16 cellular contexts compared by ENCODE assay signal in the genomic region with DNA sequence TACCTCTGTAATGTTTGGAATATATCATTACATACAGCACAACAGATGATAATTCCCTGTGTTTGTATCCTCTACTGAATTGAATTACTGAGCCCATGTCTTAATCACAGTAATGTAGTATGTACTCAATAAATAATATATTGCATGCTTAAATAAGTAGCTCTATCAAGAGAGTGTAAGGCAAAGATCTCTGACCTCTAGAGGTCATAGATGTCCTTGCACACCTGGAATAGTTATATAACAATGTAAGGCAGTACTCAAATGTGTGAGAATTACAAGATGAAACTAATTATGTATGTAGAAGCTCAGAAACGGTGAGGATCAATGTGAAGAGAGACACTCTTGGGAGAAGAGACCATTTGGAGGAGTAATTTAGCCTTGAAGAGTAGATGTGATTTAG. TPM values are rescaled to one million over a fixed set of nuclear protein-coding genes. Genes with fewer than 3 reads are reported as not detected.
A peak's percentile ranks its signal among the peaks of the same experiment; 100 is the strongest.
DNase-seq lines count a peak whose midpoint lies in the region; ATAC-seq and TF ChIP-seq lines count a peak whose summit lies in the region.
"Had no signal": no experiment of that assay in that cellular context is flagged by ENCODE, and none has a peak within 500 bp of the region (broad histone marks: within the 10 kb centered on the region; RNA-seq: fewer than 3 reads in every experiment).

No MANE protein-coding gene starts in this region.

- H3K36me3 ChIP-seq in CD8-positive, alpha-beta T cell (ENCODE audit: insufficient read depth, low read length), result peaks cover 60% of the 10 kb centered on the region

- H3K4me3 ChIP-seq in CD8-positive, alpha-beta T cell (ENCODE audit: low read depth, low read length), result no peak overlapping the region

- intact Hi-C loops in CD8-positive, alpha-beta T cell (cut with DNase I, micrococcal nuclease), result loop anchor here (10.0 kb wide), 2 partner anchors 139 to 179 kb away; no protein-coding TSS in a partner anchor

- no peaks in the 10 kb centered on the region for H3K27me3 ChIP-seq in CD8-positive, alpha-beta T cell (ENCODE audit: insufficient read depth, low read length)

- H3K9me3 ChIP-seq in CD8-positive, alpha-beta T cell (ENCODE audit: low read length), result no peaks in the 10 kb centered on the region

- H3K9me3 Mint-ChIP-seq in CD8-positive, alpha-beta T cell, result no peaks in the 10 kb centered on the region
- no peaks in the 10 kb centered on the region for H3K9me3 Mint-ChIP-seq in memory B cell

- CTCF ChIA-PET in CD8-positive, alpha-beta T cell (lab: Charles Lee), result interaction anchor here (1.0 to 1.5 kb wide), 3 partner anchors 12 to 35 kb away, joined by 3 to 5 read pairs (median 3); no protein-coding TSS in a partner anchor

- H3K4me1 Mint-ChIP-seq in CD8-positive, alpha-beta T cell (ENCODE audit: low read depth), result peaks cover 15% of the 10 kb centered on the region
- H3K4me1 Mint-ChIP-seq in memory B cell, result peaks cover 5% of the 10 kb centered on the region

- TF ChIP-seq CTCF in CD8-positive, alpha-beta T cell (IDR thresholded peaks at IDR 0.05), result no peak
- peak; percentile 4 for TF ChIP-seq CTCF in GM13977 (IDR thresholded peaks at IDR 0.05; ENCODE audit: extremely low read depth, insufficient read depth, missing control alignments)

- H3K36me3 Mint-ChIP-seq in CD8-positive, alpha-beta T cell, result peaks cover 81% of the 10 kb centered on the region
- peaks cover 13% of the 10 kb centered on the region for H3K36me3 Mint-ChIP-seq in memory B cell

- peak; percentile 31 for ATAC-seq in CD8-positive, alpha-beta T cell
- ATAC-seq in memory B cell (ENCODE audit: low read depth), result no peak
- ATAC-seq: HCT116 had no signal

- H3K27ac ChIP-seq in CD8-positive, alpha-beta T cell (ENCODE audit: low read depth, low read length), result no peak overlapping the region

- DNase-seq in CD8-positive, alpha-beta T cell, result no peak
- DNase-seq in GM13977 (ENCODE audit: low spot score) (no peak), OCI-M1 (lab: John Stamatoyannopoulos, UW) (peak; percentile 2), memory B cell (ENCODE audit: low spot score in 2 of 2) (no peak), nucleus accumbens (lab: John Stamatoyannopoulos, UW) (no peak), HCEC 1CT (no peak)
- no peak for DNase-seq in activated CD4-positive, alpha-beta T cell treated with anti-CD3 and anti-CD28 coated beads for 1 hour
- DNase-seq in activated CD8-positive, alpha-beta memory T cell treated with anti-CD3 and anti-CD28 coated beads, Interleukin-2, amount 50 U/mL, for 48 hours, result no peak
- DNase-seq: KBM-7, NCI-H1092, NCI-H2107, NCI-H2227 treated with DMSO at 0.1 percent for 48 hours, NCI-H524, SHP77 treated with DMSO at 0.1 percent for 48 hours had no signal

- H3K27ac Mint-ChIP-seq in CD8-positive, alpha-beta T cell, result peak overlapping the region; percentile 64
- H3K27ac Mint-ChIP-seq in memory B cell, result peak overlapping the region; percentile 45

- no peaks in the 10 kb centered on the region for H3K27me3 Mint-ChIP-seq in CD8-positive, alpha-beta T cell (ENCODE audit: low read depth)
- no peaks in the 10 kb centered on the region for H3K27me3 Mint-ChIP-seq in memory B cell

- in situ Hi-C loops in GM13977 (cut with MboI; ENCODE audit: low pct_unique_long_range_greater_than_20kb, low sequenced_read_pairs, unreplicated experiment), result no loop called here

- H3K4me3 Mint-ChIP-seq in CD8-positive, alpha-beta T cell, result no peak overlapping the region
- peak overlapping the region; percentile 27 for H3K4me3 Mint-ChIP-seq in memory B cell

- POLR2A ChIA-PET in CD8-positive, alpha-beta T cell (lab: Charles Lee), result interaction anchor here (0.7 to 1.5 kb wide), 2 partner anchors 33 to 58 kb away, joined by 3 read pairs; no protein-coding TSS in a partner anchor

- no peaks in the 10 kb centered on the region for H3K4me1 ChIP-seq in CD8-positive, alpha-beta T cell (ENCODE audit: insufficient read depth, low read length)

RNA-seq across cellular contexts. Expression of a gene that starts 14.3 kb away (rescaled TPM):
- total RNA-seq in CD8-positive, alpha-beta T cell, result 1 to 10 TPM; 2.5 to 3.9 TPM

RNA-seq across cellular contexts. Expression of a gene that starts 31.0 kb away (rescaled TPM):
- total RNA-seq in CD8-positive, alpha-beta T cell, result 100 to 1,000 TPM; 295 to 297 TPM

RNA-seq across cellular contexts. Expression of a gene that starts 54.4 kb away (rescaled TPM):
- total RNA-seq in CD8-positive, alpha-beta T cell, result 10 to 100 TPM; 86.1 to 95.8 TPM
- total RNA-seq: RPMI7951 had no signal
